In genomic region chr3:99753268-99753975, GRCh38 we compare ENCODE assay signal across 8 cellular contexts.
DNase-seq lines count a peak whose midpoint lies in the region; ATAC-seq and TF ChIP-seq lines count a peak whose summit lies in the region.

No MANE protein-coding gene starts in this region.

- no peaks in the 10 kb centered on the region for H3K36me3 ChIP-seq in lower lobe of right lung
- no peaks in the 10 kb centered on the region for H3K36me3 ChIP-seq in vagina

- H3K27ac ChIP-seq in 22Rv1, result no peak overlapping the region
- peak overlapping the region in 1 of 2 donors; percentile 54 for H3K27ac ChIP-seq in coronary artery
- H3K27ac ChIP-seq in lower lobe of right lung, result no peak overlapping the region
- no peak overlapping the region for H3K27ac ChIP-seq in vagina

- peak; percentile 78 for DNase-seq in Daoy (ENCODE audit: low read depth)
- peak; percentile 9 for DNase-seq in KG1 (lab: John Stamatoyannopoulos, UW)
- peak; percentile 24 to 41 for DNase-seq in SHP77 (lab: John Stamatoyannopoulos, UW)
- no peak for DNase-seq in coronary artery (ENCODE audit: low spot score)
- DNase-seq in lower lobe of right lung, result no peak
- no peak for DNase-seq in vagina (ENCODE audit: extremely low spot score in 2 of 2)

- ATAC-seq in GM21786 (IDR thresholded peaks at IDR 0.05; ENCODE audit: unreplicated experiment), result peak; percentile 92
- ATAC-seq in lower lobe of right lung, result peak; percentile 77 to 78

- intact Hi-C loops in lower lobe of right lung (cut with DNase I) (loop anchor here (10.0 kb wide), 1 partner anchor 729 kb away; no protein-coding TSS in a partner anchor), vagina (cut with DNase I) (loop anchor here (10.0 kb wide), 1 partner anchor 729 kb away; no protein-coding TSS in a partner anchor)

- TF ChIP-seq CTCF in 22Rv1 (IDR thresholded peaks at IDR 0.05) (peak; percentile 84), coronary artery (IDR thresholded peaks at IDR 0.05) (peak; percentile 60), lower lobe of right lung (IDR thresholded peaks at IDR 0.05) (peak; percentile 66), vagina (IDR thresholded peaks at IDR 0.05) (peak in 2 of 3 experiments; percentile 35 to 45)

- no peak for TF ChIP-seq POLR2A in vagina (IDR thresholded peaks at IDR 0.05)

- no peaks in the 10 kb centered on the region for H3K9me3 ChIP-seq in lower lobe of right lung
- no peaks in the 10 kb centered on the region for H3K9me3 ChIP-seq in vagina

- H3K27me3 ChIP-seq in lower lobe of right lung (ENCODE audit: low read depth) (no peaks in the 10 kb centered on the region), vagina (no peaks in the 10 kb centered on the region)

- no peaks in the 10 kb centered on the region for H3K4me1 ChIP-seq in lower lobe of right lung
- H3K4me1 ChIP-seq in vagina, result no peaks in the 10 kb centered on the region

- H3K4me3 ChIP-seq in coronary artery, result no peak overlapping the region
- no peak overlapping the region for H3K4me3 ChIP-seq in lower lobe of right lung
- H3K4me3 ChIP-seq in vagina, result no peak overlapping the region

Comparison
In these comparisons a context has a peak if more than half of its experiments do, and no peak if none do; other contexts are left out.
1. DNase-seq: peak in Daoy (single experiment), KG1 (single experiment) and SHP77 (2 of 2); none in coronary artery (single experiment), lower lobe of right lung (single experiment) and vagina (0 of 2).
2. Peak in every context shown above with its lines, with median percentiles within 50 percentile points of each other: CTCF ChIP-seq.